8 cellular contexts compared by ENCODE assay signal in the genomic region with DNA sequence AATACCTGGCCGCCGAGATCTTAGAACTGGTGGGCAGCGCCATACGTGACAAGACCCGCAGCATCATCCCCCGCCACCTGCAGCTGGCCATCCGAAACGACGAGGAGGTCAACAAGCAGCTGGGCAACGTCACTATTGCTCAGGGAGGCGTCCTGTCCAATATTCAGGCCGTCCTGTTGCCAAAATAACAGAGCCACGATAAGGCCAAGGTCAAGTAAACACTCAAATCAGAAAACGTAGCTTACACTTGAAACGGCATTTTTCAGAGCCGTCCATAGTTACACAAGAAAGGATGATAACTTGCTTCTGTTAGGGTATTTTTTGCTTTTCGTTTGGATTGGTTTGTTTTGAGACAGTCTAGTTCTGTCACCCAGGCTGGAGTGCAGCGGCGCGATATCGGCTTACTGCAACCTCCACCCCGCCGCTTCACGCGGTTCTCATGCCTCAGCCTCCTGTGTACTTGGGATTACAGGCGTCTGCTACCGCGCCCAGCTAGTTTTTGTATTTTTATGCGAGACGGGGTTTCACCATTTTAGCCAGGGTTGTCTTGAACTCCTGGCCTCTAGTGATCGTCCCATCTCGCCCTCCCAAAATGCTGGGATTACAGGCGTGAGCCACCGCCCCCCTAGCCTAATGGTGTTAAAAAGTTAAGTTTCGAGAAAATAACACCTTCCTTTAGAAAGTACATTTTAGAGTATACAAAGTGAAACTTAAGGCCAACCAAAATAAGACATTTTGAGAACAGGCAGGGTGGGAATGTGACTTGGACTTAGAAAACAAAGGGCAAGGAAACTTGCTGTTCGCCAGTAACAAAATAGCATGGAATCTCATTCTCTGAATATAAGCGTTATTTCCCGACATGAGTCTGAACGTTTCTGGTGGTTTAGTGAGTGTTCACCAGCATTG. TPM values are rescaled to one million over a fixed set of nuclear protein-coding genes. Genes with fewer than 3 reads are reported as not detected.
DNase-seq lines count a peak whose midpoint lies in the region; ATAC-seq and TF ChIP-seq lines count a peak whose summit lies in the region.

No MANE protein-coding gene starts in this region.

- WGBS in trophoblast cell (ENCODE audit: extremely low coverage, insufficient coverage, insufficient read length): no CpG with 5 or more reads among the region's 39 CpGs

- H3K36me3 Mint-ChIP-seq in activated T-cell treated with anti-CD3 and anti-CD28 coated beads, Interleukin-2, amount 50 U/mL, for 24 hours (ENCODE audit: low read depth): peaks cover 4% of the 10 kb centered on the region

- peak overlapping the region; percentile 59 for H2BK120ac ChIP-seq in trophoblast cell (ENCODE audit: insufficient read depth, low read length, poor library complexity)

- H3K18ac ChIP-seq in trophoblast cell (ENCODE audit: low read length): no peak overlapping the region

- peaks cover 16% of the 10 kb centered on the region for H3K79me1 ChIP-seq in trophoblast cell (ENCODE audit: low read length)

- peaks cover 4 to 5% of the 10 kb centered on the region in 2 experiments for H3K36me3 ChIP-seq in trophoblast cell (ENCODE audit: control insufficient read depth in 1 of 2, insufficient read depth in 2 of 2, low read length in 2 of 2)

- H3K4me3 ChIP-seq in fibroblast of mammary gland (ENCODE audit: control insufficient read depth, low read depth, low read length) (peak overlapping the region; percentile 49), trophoblast cell (ENCODE audit: low read depth, low read length) (peak overlapping the region; percentile 27)

- H3K27ac ChIP-seq in trophoblast cell (ENCODE audit: low read depth, low read length): peak overlapping the region; percentile 27

- peak overlapping the region; percentile 48 for H4K91ac ChIP-seq in trophoblast cell (ENCODE audit: low read depth, low read length)

- peak; percentile 23 for ATAC-seq in GM19351 (IDR thresholded peaks at IDR 0.05; ENCODE audit: unreplicated experiment)
- peak; percentile 5 for ATAC-seq in HG03558 (IDR thresholded peaks at IDR 0.05; ENCODE audit: extremely low read depth, unreplicated experiment)

- no peak overlapping the region for H3K4ac ChIP-seq in trophoblast cell (ENCODE audit: low read depth, low read length)

- H3K23ac ChIP-seq in trophoblast cell (ENCODE audit: low read length): no peak overlapping the region

- peak overlapping the region; percentile 13 for H3K9ac ChIP-seq in trophoblast cell (ENCODE audit: low read length)

- no peak overlapping the region for H2AFZ ChIP-seq in trophoblast cell (ENCODE audit: insufficient read depth, low read length, poor library complexity)

- H3K4me2 ChIP-seq in trophoblast cell (ENCODE audit: low read length): peak overlapping the region; percentile 71

- H4K12ac ChIP-seq in trophoblast cell (ENCODE audit: low read depth, low read length): no peak overlapping the region

- H3K4me1 Mint-ChIP-seq in activated T-cell treated with anti-CD3 and anti-CD28 coated beads, Interleukin-2, amount 50 U/mL, for 24 hours (ENCODE audit: low read depth): peaks cover 30% of the 10 kb centered on the region

- H2BK5ac ChIP-seq in trophoblast cell (ENCODE audit: low read depth, low read length, poor library complexity): peak overlapping the region; percentile 34

- H3K27ac Mint-ChIP-seq in activated T-cell treated with anti-CD3 and anti-CD28 coated beads, Interleukin-2, amount 50 U/mL, for 24 hours: peak overlapping the region; percentile 99

- peaks cover 1% of the 10 kb centered on the region for H3K79me2 ChIP-seq in trophoblast cell (ENCODE audit: control insufficient read depth, insufficient read depth, low read length, poor library complexity)

- H3K27me3 ChIP-seq in trophoblast cell (ENCODE audit: insufficient read depth, low read length): no peaks in the 10 kb centered on the region

- H3K4me3 Mint-ChIP-seq in activated T-cell treated with anti-CD3 and anti-CD28 coated beads, Interleukin-2, amount 50 U/mL, for 24 hours: peak overlapping the region; percentile 85

- H2AK5ac ChIP-seq in trophoblast cell (ENCODE audit: low read length): no peak overlapping the region

- no peaks in the 10 kb centered on the region for H3K27me3 Mint-ChIP-seq in activated T-cell treated with anti-CD3 and anti-CD28 coated beads, Interleukin-2, amount 50 U/mL, for 24 hours

- H4K8ac ChIP-seq in trophoblast cell (ENCODE audit: low read depth, low read length): no peak overlapping the region

- peak overlapping the region; percentile 51 for H2BK12ac ChIP-seq in trophoblast cell (ENCODE audit: low read length)

- H3K4me1 ChIP-seq in trophoblast cell (ENCODE audit: control insufficient read depth in 1 of 2, insufficient read depth in 2 of 2, low read length in 2 of 2): peaks cover 4 to 8% of the 10 kb centered on the region in 2 experiments

- peaks cover 6% of the 10 kb centered on the region for H3K9me3 ChIP-seq in trophoblast cell (ENCODE audit: insufficient read depth, low read depth, low read length)

- DNase-seq in AG08395 (ENCODE audit: low spot score) (peak; percentile 6), fibroblast of mammary gland (ENCODE audit: low read depth) (peak; percentile 65), trophoblast cell (peak; percentile 60 to 80), NCI-H510A (lab: John Stamatoyannopoulos, UW) (no peak), iPS-NIHi11 (ENCODE audit: low spot score) (no peak)
- peak; percentile 54 for DNase-seq in activated T-cell treated with anti-CD3 and anti-CD28 coated beads, Interleukin-2, amount 50 U/mL, for 24 hours

- H3K14ac ChIP-seq in trophoblast cell (ENCODE audit: low read length): peak overlapping the region; percentile 55

- TF ChIP-seq CTCF in fibroblast of mammary gland (conservative IDR thresholded peaks at IDR 0.05; ENCODE audit: control insufficient read depth, insufficient read depth, low read depth, low read length): no peak

- no peaks in the 10 kb centered on the region for H3K9me3 Mint-ChIP-seq in activated T-cell treated with anti-CD3 and anti-CD28 coated beads, Interleukin-2, amount 50 U/mL, for 24 hours

RNA-seq across cellular contexts. Expression of a gene that starts 42.8 kb away (rescaled TPM):
- polyA plus RNA-seq in trophoblast cell (2013): 1.7 and 1.8 TPM in 2 replicates

Comparison
In these comparisons a context has a peak if more than half of its experiments do, and no peak if none do; other contexts are left out.
1. DNase-seq: peak in AG08395 (single experiment), activated T-cell treated with anti-CD3 and anti-CD28 coated beads, Interleukin-2, amount 50 U/mL, for 24 hours (single experiment), fibroblast of mammary gland (single experiment) and trophoblast cell (2 of 2); none in NCI-H510A (single experiment) and iPS-NIHi11 (single experiment).